ENCODE assay signal across 1 cellular context in genomic region chr1:27591622-27592021, GRCh38.
TF ChIP-seq lines count a peak whose summit lies in the region.

No MANE protein-coding gene starts in this region.

TF ChIP-seq in A549, 52 proteins besides CTCF, POLR2A, EP300 and RAD21 (continued from another document):
- TF ChIP-seq ELK1 (IDR thresholded peaks at IDR 0.05; ENCODE audit: low read depth, low read length) (no peak), RCOR1 (IDR thresholded peaks at IDR 0.05; ENCODE audit: low read depth, low read length) (no peak)
